ENCODE assay signal across 1 cellular context in genomic region chr12:102883204-102883799, GRCh38.
A peak's percentile ranks its signal among the peaks of the same experiment; 100 is the strongest.
TF ChIP-seq lines count a peak whose summit lies in the region.

No MANE protein-coding gene starts in this region.

TF ChIP-seq in HepG2, 621 proteins besides CTCF, POLR2A, EP300 and RAD21 (continued from another document and continues in another):
- TF ChIP-seq TFDP2 (CRISPR knock-in tag; IDR thresholded peaks at IDR 0.05), result no peak
- peak; percentile 44 for TF ChIP-seq ASH2L (IDR thresholded peaks at IDR 0.05; ENCODE audit: insufficient read length, low read depth, low read length)
- TF ChIP-seq MAX (IDR thresholded peaks at IDR 0.05), result no peak
- no peak for TF ChIP-seq ZBTB34 (CRISPR knock-in tag; IDR thresholded peaks at IDR 0.05)
- TF ChIP-seq TBX2 (CRISPR knock-in tag; IDR thresholded peaks at IDR 0.05; ENCODE audit: borderline replicate concordance), result no peak
- no peak for TF ChIP-seq ARNTL (CRISPR knock-in tag; IDR thresholded peaks at IDR 0.05)
- no peak for TF ChIP-seq GTF3A (CRISPR knock-in tag; conservative IDR thresholded peaks at IDR 0.05)
- TF ChIP-seq SMAD3 (CRISPR knock-in tag; IDR thresholded peaks at IDR 0.05), result peak; percentile 81
- no peak for TF ChIP-seq ARID2 (CRISPR knock-in tag; IDR thresholded peaks at IDR 0.05; ENCODE audit: borderline replicate concordance)
- no peak for TF ChIP-seq FOXM1 (CRISPR knock-in tag; IDR thresholded peaks at IDR 0.05)
- peak; percentile 45; the same call in 1 of the 2 replicates for TF ChIP-seq ZMYM4 (CRISPR knock-in tag; IDR thresholded peaks at IDR 0.05)
- no peak for TF ChIP-seq NFAT5 (CRISPR knock-in tag; IDR thresholded peaks at IDR 0.05)
- peak; percentile 54 for TF ChIP-seq ZNF687 (CRISPR knock-in tag; IDR thresholded peaks at IDR 0.05)
- TF ChIP-seq MAFK (conservative IDR thresholded peaks at IDR 0.05 in 1 of 2, IDR thresholded peaks at IDR 0.05 in 1 of 2; ENCODE audit: low read length in 2 of 2), result no peak
- no peak for TF ChIP-seq NCOA5 (CRISPR knock-in tag; IDR thresholded peaks at IDR 0.05)
- TF ChIP-seq ZEB1 (IDR thresholded peaks at IDR 0.05; ENCODE audit: insufficient replicate concordance, low read depth), result no peak
- TF ChIP-seq FLYWCH1 (CRISPR knock-in tag; IDR thresholded peaks at IDR 0.05), result no peak
- TF ChIP-seq RFX5 (IDR thresholded peaks at IDR 0.05; ENCODE audit: low read depth, low read length), result no peak
- TF ChIP-seq SKIL (CRISPR knock-in tag; IDR thresholded peaks at IDR 0.05; ENCODE audit: borderline replicate concordance), result no peak
- TF ChIP-seq ZNF615 (CRISPR knock-in tag; IDR thresholded peaks at IDR 0.05; ENCODE audit: borderline replicate concordance), result no peak
- TF ChIP-seq ZNF841 (CRISPR knock-in tag; IDR thresholded peaks at IDR 0.05; ENCODE audit: borderline replicate concordance), result no peak
- TF ChIP-seq ZNF383 (CRISPR knock-in tag; IDR thresholded peaks at IDR 0.05; ENCODE audit: borderline replicate concordance), result no peak
- TF ChIP-seq NCOA2 (CRISPR knock-in tag; IDR thresholded peaks at IDR 0.05), result 0 out of 2 replicates have a peak, but pooled peaks have one; percentile 22
- TF ChIP-seq ZBTB10 (CRISPR knock-in tag; IDR thresholded peaks at IDR 0.05; ENCODE audit: borderline replicate concordance), result no peak
- TF ChIP-seq ZNF83 (CRISPR knock-in tag; IDR thresholded peaks at IDR 0.05; ENCODE audit: borderline replicate concordance), result no peak
- no peak for TF ChIP-seq DRAP1 (CRISPR knock-in tag; IDR thresholded peaks at IDR 0.05)
- no peak for TF ChIP-seq ZNF160 (CRISPR knock-in tag; IDR thresholded peaks at IDR 0.05)
- no peak for TF ChIP-seq PHF20 (CRISPR knock-in tag; IDR thresholded peaks at IDR 0.05)
- peak; percentile 26; the same call in 1 of the 2 replicates for TF ChIP-seq FOXA3 (CRISPR knock-in tag; IDR thresholded peaks at IDR 0.05)
- TF ChIP-seq ZNF512 (CRISPR knock-in tag; IDR thresholded peaks at IDR 0.05), result no peak
- no peak for TF ChIP-seq POGK (CRISPR knock-in tag; conservative IDR thresholded peaks at IDR 0.05)
- no peak for TF ChIP-seq ZNF138 (CRISPR knock-in tag; IDR thresholded peaks at IDR 0.05; ENCODE audit: low read depth)
- TF ChIP-seq HMGXB4 (CRISPR knock-in tag; IDR thresholded peaks at IDR 0.05; ENCODE audit: borderline replicate concordance in 1 of 2, low read depth in 1 of 2), result peak in 1 of 2 experiments; percentile 35; a peak in 1 of 4 replicates
- no peak for TF ChIP-seq ATM (IDR thresholded peaks at IDR 0.05; ENCODE audit: borderline replicate concordance)
